Comparison of ENCODE assay signal across 8 cellular contexts in the genomic region with DNA sequence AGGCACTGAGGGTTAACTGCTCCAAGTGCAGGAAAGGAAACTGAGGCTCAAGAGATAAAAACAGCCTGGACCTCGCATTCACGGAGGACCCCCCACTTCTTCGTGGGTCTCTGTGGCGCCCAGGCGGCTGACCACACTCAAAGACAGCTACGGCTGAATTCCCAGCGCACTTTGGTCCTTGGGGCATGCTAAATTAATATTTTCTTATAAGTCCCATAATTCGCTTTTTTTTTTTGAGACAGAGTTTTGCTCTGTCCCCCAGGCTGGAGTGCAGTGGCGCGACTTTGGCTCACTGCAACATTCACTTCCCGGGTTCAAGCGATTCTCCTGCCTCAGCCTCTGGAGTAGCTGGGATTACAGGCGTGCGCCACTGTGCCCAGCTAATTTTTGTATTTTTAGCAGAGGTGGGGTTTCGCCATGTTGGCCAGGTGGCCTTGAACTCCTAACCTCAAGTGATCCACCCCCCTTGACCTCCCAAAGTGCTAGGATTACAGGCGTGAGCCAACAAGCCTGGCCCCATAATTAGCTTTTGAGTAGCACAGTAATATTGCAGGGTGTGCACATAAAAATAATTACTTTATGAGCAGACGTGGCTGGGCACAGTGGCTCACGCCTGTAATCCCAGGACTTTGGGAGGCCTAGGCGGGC. TPM values are rescaled to one million over a fixed set of nuclear protein-coding genes. Genes with fewer than 3 reads are reported as not detected.
DNase-seq lines count a peak whose midpoint lies in the region; ATAC-seq and TF ChIP-seq lines count a peak whose summit lies in the region.
"Not testable (repeated sequence)": the region's sequence is repeated elsewhere in the genome, so short reads cannot be mapped to it uniquely, and the experiment has no call there.

No MANE protein-coding gene starts in this region.

- H3K4me3 ChIP-seq in AG10803 (ENCODE audit: low read length) (peak overlapping the region; percentile 55), OCI-LY3 (ENCODE audit: low read length) (peak overlapping the region; percentile 80), right cardiac atrium (ENCODE audit: low read length) (peak overlapping the region; percentile 80)

- H3K4me1 ChIP-seq in OCI-LY3 (ENCODE audit: low read length) = peaks cover 39% of the 10 kb centered on the region
- not testable (repeated sequence) for H3K4me1 ChIP-seq in right cardiac atrium (ENCODE audit: control insufficient read depth, insufficient read depth, low read length)

- POLR2A ChIA-PET in naive thymus-derived CD8-positive, alpha-beta T cell (lab: Charles Lee) = interaction anchor here (0.6 to 25.5 kb wide), 32 partner anchors 10 to 764 kb away, joined by 3 to 2390 read pairs (median 6); partner anchors contain the start of genes AIP, ANKRD13D, CARNS1 and CDK2AP2

- H3K36me3 ChIP-seq in OCI-LY3 (replicated peaks; ENCODE audit: low read depth, low read length) = peaks cover 31% of the 10 kb centered on the region

- not testable (repeated sequence) for H3K4me1 Mint-ChIP-seq in HFFc6 (ENCODE audit: low read depth)
- H3K4me1 Mint-ChIP-seq in activated T-helper 1 cell treated with anti-CD3 and anti-CD28 coated beads, Interleukin-12 subunit alpha, Interleukin-12 subunit beta, Interleukin-2, Interleukin-4 antibody, amounts not matched to agents 30 ng/mL and 10 ng/mL and 1 ng/mL, durations not matched to agents 14 hours and 24 hours and 36 hours (ENCODE audit: low read depth) = peaks cover 49% of the 10 kb centered on the region
- H3K4me1 Mint-ChIP-seq in naive thymus-derived CD8-positive, alpha-beta T cell = peaks cover 20 to 80% (median 63%) of the 10 kb centered on the region in 4 donors
- peaks cover 60% of the 10 kb centered on the region for H3K4me1 Mint-ChIP-seq in stimulated activated memory B cell treated with anti-CD40 and anti-IgM and Interleukin-4, amounts not matched to agents 10 μg/mL and 1 μg/mL and 100 μg/mL, for 72 hours

- not testable (repeated sequence) for H4K20me1 ChIP-seq in OCI-LY3 (ENCODE audit: insufficient read depth, low read length)

- H3K9ac ChIP-seq in OCI-LY3 (ENCODE audit: low read length) = peak overlapping the region; percentile 85

- not testable (repeated sequence) for ATAC-seq in right cardiac atrium; naive thymus-derived CD8-positive, alpha-beta T cell; stimulated activated memory B cell treated with anti-CD40 and anti-IgM and Interleukin-4, amounts not matched to agents 10 μg/mL and 1 μg/mL and 100 μg/mL, for 72 hours

- WGBS in right cardiac atrium = 58% methylated on average over 19 of the region's 19 CpGs

- H3K36me3 Mint-ChIP-seq in HFFc6 (ENCODE audit: low read depth) = not testable (repeated sequence)
- peaks cover 33% of the 10 kb centered on the region for H3K36me3 Mint-ChIP-seq in activated T-helper 1 cell treated with anti-CD3 and anti-CD28 coated beads, Interleukin-12 subunit alpha, Interleukin-12 subunit beta, Interleukin-2, Interleukin-4 antibody, amounts not matched to agents 30 ng/mL and 10 ng/mL and 1 ng/mL, durations not matched to agents 14 hours and 24 hours and 36 hours (ENCODE audit: low read depth)
- H3K36me3 Mint-ChIP-seq in naive thymus-derived CD8-positive, alpha-beta T cell = peaks cover 4 to 53% (median 14%) of the 10 kb centered on the region in 3 donors
- peaks cover 30% of the 10 kb centered on the region for H3K36me3 Mint-ChIP-seq in stimulated activated memory B cell treated with anti-CD40 and anti-IgM and Interleukin-4, amounts not matched to agents 10 μg/mL and 1 μg/mL and 100 μg/mL, for 72 hours

- H3K27ac ChIP-seq in OCI-LY3 (ENCODE audit: low read length) (peak overlapping the region; percentile 79), cingulate gyrus (ENCODE audit: low read depth, low read length) (peak overlapping the region; percentile 82), right cardiac atrium (ENCODE audit: low read length) (peak overlapping the region; percentile 96)

- intact Hi-C loops in activated T-helper 1 cell treated with anti-CD3 and anti-CD28 coated beads, Interleukin-12 subunit alpha, Interleukin-12 subunit beta, Interleukin-2, Interleukin-4 antibody, amounts not matched to agents 30 ng/mL and 10 ng/mL and 1 ng/mL, durations not matched to agents 14 hours and 24 hours and 36 hours (cut with micrococcal nuclease) = loop anchor here (1.0 to 10.0 kb wide), 8 partner anchors 19 to 1548 kb away; partner anchors contain the start of genes AIP, CDK2AP2, CFL1 and GRK2
- intact Hi-C loops in right cardiac atrium (cut with DNase I) = loop anchor here in 2 of 4 donors (5.0 to 10.0 kb wide), 3 partner anchors 65 to 105 kb away; partner anchors contain the start of genes CDK2AP2 (in 2 of the 2), PITPNM1 (in 2 of the 2) and TMEM134 (in 1 of the 2)

- H3K27me3 ChIP-seq in OCI-LY3 (ENCODE audit: low read depth, low read length); right cardiac atrium (ENCODE audit: control insufficient read depth, insufficient read depth): not testable (repeated sequence)

- peak overlapping the region; percentile 98 for H3K4me2 ChIP-seq in OCI-LY3 (ENCODE audit: low read length)

- 0 out of 2 replicates have a peak overlapping the region, but pooled peaks have one; percentile 45 for H2AFZ ChIP-seq in OCI-LY3 (ENCODE audit: low read depth, low read length)

- H3K27me3 Mint-ChIP-seq in HFFc6 (ENCODE audit: insufficient read depth); activated T-helper 1 cell treated with anti-CD3 and anti-CD28 coated beads, Interleukin-12 subunit alpha, Interleukin-12 subunit beta, Interleukin-2, Interleukin-4 antibody, amounts not matched to agents 30 ng/mL and 10 ng/mL and 1 ng/mL, durations not matched to agents 14 hours and 24 hours and 36 hours (ENCODE audit: insufficient read depth); naive thymus-derived CD8-positive, alpha-beta T cell; stimulated activated memory B cell treated with anti-CD40 and anti-IgM and Interleukin-4, amounts not matched to agents 10 μg/mL and 1 μg/mL and 100 μg/mL, for 72 hours: not testable (repeated sequence)

- not testable (repeated sequence) for TF ChIP-seq CTCF in AG10803 (conservative IDR thresholded peaks at IDR 0.05; ENCODE audit: low read length); HFFc6 (IDR thresholded peaks at IDR 0.05); OCI-LY3 (IDR thresholded peaks at IDR 0.05; ENCODE audit: low read depth, low read length)

- peaks cover 21% of the 10 kb centered on the region for H3K79me2 ChIP-seq in OCI-LY3 (ENCODE audit: low read length)

- H3K9me3 Mint-ChIP-seq in HFFc6; activated T-helper 1 cell treated with anti-CD3 and anti-CD28 coated beads, Interleukin-12 subunit alpha, Interleukin-12 subunit beta, Interleukin-2, Interleukin-4 antibody, amounts not matched to agents 30 ng/mL and 10 ng/mL and 1 ng/mL, durations not matched to agents 14 hours and 24 hours and 36 hours; naive thymus-derived CD8-positive, alpha-beta T cell; stimulated activated memory B cell treated with anti-CD40 and anti-IgM and Interleukin-4, amounts not matched to agents 10 μg/mL and 1 μg/mL and 100 μg/mL, for 72 hours: not testable (repeated sequence)

- DNase-seq in AG10803 (ENCODE audit: low read depth); HFFc6; activated T-helper 1 cell treated with anti-CD3 and anti-CD28 coated beads, Interleukin-12 subunit alpha, Interleukin-12 subunit beta, Interleukin-2, Interleukin-4 antibody, amounts not matched to agents 30 ng/mL and 10 ng/mL and 1 ng/mL, durations not matched to agents 14 hours and 24 hours and 36 hours (ENCODE audit: low spot score); naive thymus-derived CD8-positive, alpha-beta T cell: not testable (repeated sequence)
- peak in 1 of 3 donors; percentile 65 for DNase-seq in right cardiac atrium

- peak overlapping the region; percentile 74 for H3K27ac Mint-ChIP-seq in HFFc6
- peak overlapping the region; percentile 81 for H3K27ac Mint-ChIP-seq in activated T-helper 1 cell treated with anti-CD3 and anti-CD28 coated beads, Interleukin-12 subunit alpha, Interleukin-12 subunit beta, Interleukin-2, Interleukin-4 antibody, amounts not matched to agents 30 ng/mL and 10 ng/mL and 1 ng/mL, durations not matched to agents 14 hours and 24 hours and 36 hours
- H3K27ac Mint-ChIP-seq in naive thymus-derived CD8-positive, alpha-beta T cell = peak overlapping the region; percentile 85 to 96 (median 93)
- peak overlapping the region; percentile 75 for H3K27ac Mint-ChIP-seq in stimulated activated memory B cell treated with anti-CD40 and anti-IgM and Interleukin-4, amounts not matched to agents 10 μg/mL and 1 μg/mL and 100 μg/mL, for 72 hours

- H3K9me3 ChIP-seq in OCI-LY3 (ENCODE audit: insufficient read depth, low read length); right cardiac atrium (ENCODE audit: control insufficient read depth, low read length): not testable (repeated sequence)

- peak overlapping the region; percentile 66 for H3K4me3 Mint-ChIP-seq in HFFc6
- H3K4me3 Mint-ChIP-seq in activated T-helper 1 cell treated with anti-CD3 and anti-CD28 coated beads, Interleukin-12 subunit alpha, Interleukin-12 subunit beta, Interleukin-2, Interleukin-4 antibody, amounts not matched to agents 30 ng/mL and 10 ng/mL and 1 ng/mL, durations not matched to agents 14 hours and 24 hours and 36 hours = peak overlapping the region; percentile 88
- peak overlapping the region; percentile 81 to 99 (median 97) for H3K4me3 Mint-ChIP-seq in naive thymus-derived CD8-positive, alpha-beta T cell
- H3K4me3 Mint-ChIP-seq in stimulated activated memory B cell treated with anti-CD40 and anti-IgM and Interleukin-4, amounts not matched to agents 10 μg/mL and 1 μg/mL and 100 μg/mL, for 72 hours = peak overlapping the region; percentile 86

RNA-seq across cellular contexts. Expression of gene PPP1CA, which starts 0.7 kb away (rescaled TPM):
- total RNA-seq in HFFc6 (2021; fragmentation: NEBNext Ultra II Directional; extraction: Animal tissue kit (Norgen Biotek cat#: 25700)) = 100 to 1,000 TPM; 162 to 191 (median 180) TPM
- 260 and 263 TPM in 2 replicates for total RNA-seq in activated T-helper 1 cell treated with anti-CD3 and anti-CD28 coated beads, Interleukin-12 subunit alpha, Interleukin-12 subunit beta, Interleukin-2, Interleukin-4 antibody, amounts not matched to agents 30 ng/mL and 10 ng/mL and 1 ng/mL, durations not matched to agents 14 hours and 24 hours and 36 hours
- 10 to 100 TPM; 73.1 to 93.4 (median 79.1) TPM for total RNA-seq in right cardiac atrium
- 79.4 TPM for polyA plus RNA-seq in right cardiac atrium
- 100 to 1,000 TPM; 141 to 146 TPM for total RNA-seq in naive thymus-derived CD8-positive, alpha-beta T cell
- polyA plus RNA-seq in naive thymus-derived CD8-positive, alpha-beta T cell = 100 to 1,000 TPM; 357 to 518 (median 403) TPM

RNA-seq across cellular contexts. Expression of gene TBC1D10C, which starts 1.6 kb away (rescaled TPM):
- total RNA-seq in HFFc6 (2021; fragmentation: NEBNext Ultra II Directional; extraction: Animal tissue kit (Norgen Biotek cat#: 25700)) = not detected
- 131 and 135 TPM in 2 replicates for total RNA-seq in activated T-helper 1 cell treated with anti-CD3 and anti-CD28 coated beads, Interleukin-12 subunit alpha, Interleukin-12 subunit beta, Interleukin-2, Interleukin-4 antibody, amounts not matched to agents 30 ng/mL and 10 ng/mL and 1 ng/mL, durations not matched to agents 14 hours and 24 hours and 36 hours
- 1 to 10 TPM in 3 of 4 donors, under 1 TPM in 1; 0.67 to 2.7 (median 1.8) TPM for total RNA-seq in right cardiac atrium
- polyA plus RNA-seq in right cardiac atrium = 0.86 TPM
- 100 to 1,000 TPM; 403 to 419 TPM for total RNA-seq in naive thymus-derived CD8-positive, alpha-beta T cell
- 100 to 1,000 TPM; 231 to 307 (median 251) TPM for polyA plus RNA-seq in naive thymus-derived CD8-positive, alpha-beta T cell

RNA-seq across cellular contexts. Expression of gene RAD9A, which starts 10.5 kb away (rescaled TPM):
- total RNA-seq in HFFc6 (2021; fragmentation: NEBNext Ultra II Directional; extraction: Animal tissue kit (Norgen Biotek cat#: 25700)) = 10 to 100 TPM in 1 of 6 experiments, 1 to 10 TPM in 5; 7.6 to 10.3 (median 8.8) TPM
- total RNA-seq in activated T-helper 1 cell treated with anti-CD3 and anti-CD28 coated beads, Interleukin-12 subunit alpha, Interleukin-12 subunit beta, Interleukin-2, Interleukin-4 antibody, amounts not matched to agents 30 ng/mL and 10 ng/mL and 1 ng/mL, durations not matched to agents 14 hours and 24 hours and 36 hours = 30.7 and 31.6 TPM in 2 replicates
- total RNA-seq in right cardiac atrium = 10 to 100 TPM in 1 of 4 donors, 1 to 10 TPM in 3; 7.9 to 11.7 (median 9.4) TPM
- 7.3 TPM for polyA plus RNA-seq in right cardiac atrium
- total RNA-seq in naive thymus-derived CD8-positive, alpha-beta T cell = 10 to 100 TPM; 47.3 to 58.1 TPM
- polyA plus RNA-seq in naive thymus-derived CD8-positive, alpha-beta T cell = 1 to 10 TPM; 6.5 to 9.4 (median 6.6) TPM

RNA-seq across cellular contexts. Expression of gene CARNS1, which starts 13.2 kb away (rescaled TPM):
- total RNA-seq in HFFc6 (2021; fragmentation: NEBNext Ultra II Directional; extraction: Animal tissue kit (Norgen Biotek cat#: 25700)) = under 1 TPM in 5 of 6 experiments, not detected in 1; 0.05 to 0.14 (median 0.06) TPM
- total RNA-seq in activated T-helper 1 cell treated with anti-CD3 and anti-CD28 coated beads, Interleukin-12 subunit alpha, Interleukin-12 subunit beta, Interleukin-2, Interleukin-4 antibody, amounts not matched to agents 30 ng/mL and 10 ng/mL and 1 ng/mL, durations not matched to agents 14 hours and 24 hours and 36 hours = 0.62 and 0.81 TPM in 2 replicates
- total RNA-seq in right cardiac atrium = 10 to 100 TPM in 2 of 4 donors, 1 to 10 TPM in 2; 5.1 to 23.6 (median 9.3) TPM
- polyA plus RNA-seq in right cardiac atrium = 5.2 TPM
- total RNA-seq in naive thymus-derived CD8-positive, alpha-beta T cell = 10 to 100 TPM; 18.5 to 21.2 TPM
- 1 to 10 TPM; 2.2 to 3.7 (median 2.3) TPM for polyA plus RNA-seq in naive thymus-derived CD8-positive, alpha-beta T cell

RNA-seq across cellular contexts. Expression of gene RPS6KB2, which starts 26.0 kb away (rescaled TPM):
- total RNA-seq in HFFc6 (2021; fragmentation: NEBNext Ultra II Directional; extraction: Animal tissue kit (Norgen Biotek cat#: 25700)) = 10 to 100 TPM; 51.5 to 58.4 (median 55.8) TPM
- 84.1 and 86.2 TPM in 2 replicates for total RNA-seq in activated T-helper 1 cell treated with anti-CD3 and anti-CD28 coated beads, Interleukin-12 subunit alpha, Interleukin-12 subunit beta, Interleukin-2, Interleukin-4 antibody, amounts not matched to agents 30 ng/mL and 10 ng/mL and 1 ng/mL, durations not matched to agents 14 hours and 24 hours and 36 hours
- total RNA-seq in right cardiac atrium = 10 to 100 TPM; 29.0 to 31.3 (median 29.5) TPM
- polyA plus RNA-seq in right cardiac atrium = 39.6 TPM
- total RNA-seq in naive thymus-derived CD8-positive, alpha-beta T cell = 10 to 100 TPM; 80.9 to 82.8 TPM
- 10 to 100 TPM; 41.9 to 45.9 (median 43.2) TPM for polyA plus RNA-seq in naive thymus-derived CD8-positive, alpha-beta T cell

Comparison
In these comparisons a context has a peak if more than half of its experiments do, and no peak if none do; other contexts are left out.
1. RNA of gene TBC1D10C, which starts 1.6 kb away (total RNA-seq): 403 to 419 TPM in naive thymus-derived CD8-positive, alpha-beta T cell and 131 to 135 TPM in activated T-helper 1 cell treated with anti-CD3 and anti-CD28 coated beads, Interleukin-12 subunit alpha, Interleukin-12 subunit beta, Interleukin-2, Interleukin-4 antibody, amounts not matched to agents 30 ng/mL and 10 ng/mL and 1 ng/mL, durations not matched to agents 14 hours and 24 hours and 36 hours; 0.67 to 2.7 TPM in right cardiac atrium and not detected in HFFc6; every median in the first group is over 10 times any median in the second.
2. Peak in every context shown above with its lines, with median percentiles within 50 percentile points of each other: H3K4me3 ChIP-seq, H3K27ac Mint-ChIP-seq, H3K4me3 Mint-ChIP-seq and H3K27ac ChIP-seq.